22 cellular contexts compared by ENCODE assay signal in genomic region chr7:127914693-127915092, GRCh38.
DNase-seq lines count a peak whose midpoint lies in the region; ATAC-seq, FAIRE-seq and TF ChIP-seq lines count a peak whose summit lies in the region.
"Had no signal": no experiment of that assay in that cellular context is flagged by ENCODE, and none has a peak within 500 bp of the region (broad histone marks: within the 10 kb centered on the region; RNA-seq: fewer than 3 reads in every experiment).

No MANE protein-coding gene starts in this region.

- TF ChIP-seq RAD21 in A549 (conservative IDR thresholded peaks at IDR 0.05 in 1 of 2, IDR thresholded peaks at IDR 0.05 in 1 of 2) (no peak), K562 (CRISPR knock-in tag; conservative IDR thresholded peaks at IDR 0.05 in 1 of 2, IDR thresholded peaks at IDR 0.05 in 1 of 2) (no peak)

- no peak for ATAC-seq in A549
- ATAC-seq in K562, result no peak
- no peak for ATAC-seq in activated T-cell treated with anti-CD3 and anti-CD28 coated beads, Interleukin-2, amount 50 U/mL, for 72 hours (replicated peaks in 1 of 2)
- ATAC-seq: CD8-positive, alpha-beta T cell had no signal

- H3K4me3 ChIP-seq in A549 (no peak overlapping the region), Karpas-422 (ENCODE audit: low read length) (no peak overlapping the region), K562 (no peak overlapping the region), uterus (no peak overlapping the region)
- H3K4me3 ChIP-seq: BLaER1 treated with 17β-estradiol and CSF1 and Interleukin-3, amounts not matched to agents 10 nM and 100 nM had no signal

- CTCF ChIA-PET in A549 (lab: Yijun Ruan, JAX), result no interaction called here
- CTCF ChIA-PET in K562 (lab: Yijun Ruan, JAX; ENCODE audit: low intra/inter-chr PET ratio), result no interaction called here

- H3K4me2 ChIP-seq in A549, result no peak overlapping the region
- H3K4me2 ChIP-seq in Karpas-422 (ENCODE audit: low read depth, low read length, poor library complexity, severe bottlenecking), result no peak overlapping the region
- no peak overlapping the region for H3K4me2 ChIP-seq in K562 (ENCODE audit: insufficient read depth, low read length)

- H4K20me1 ChIP-seq in Karpas-422 (ENCODE audit: insufficient read depth, low read depth, low read length), result no peaks in the 10 kb centered on the region
- peaks cover 4% of the 10 kb centered on the region; the same call in 1 of the 2 replicates for H4K20me1 ChIP-seq in K562 (replicated peaks; ENCODE audit: control insufficient read depth, insufficient read depth, low read length)

- H3K9me1 ChIP-seq in K562 (ENCODE audit: control insufficient read depth, insufficient read depth, low read length), result no peaks in the 10 kb centered on the region

- no peaks in the 10 kb centered on the region for H3K9me3 ChIP-seq in A549
- H3K9me3 ChIP-seq in Karpas-422 (ENCODE audit: low read length), result no peaks in the 10 kb centered on the region
- no peaks in the 10 kb centered on the region for H3K9me3 ChIP-seq in K562 (replicated peaks; ENCODE audit: control insufficient read depth, insufficient read depth, low read depth, low read length)
- H3K9me3 ChIP-seq in uterus, result no peaks in the 10 kb centered on the region
- H3K9me3 ChIP-seq: BLaER1 treated with 17β-estradiol and CSF1 and Interleukin-3, amounts not matched to agents 10 nM and 100 nM; Caco-2 had no signal

- H3K4me1 Mint-ChIP-seq in activated T-cell treated with anti-CD3 and anti-CD28 coated beads, Interleukin-2, amount 50 U/mL, for 72 hours (ENCODE audit: low read depth), result no peaks in the 10 kb centered on the region

- H2AFZ ChIP-seq in Karpas-422 (ENCODE audit: low read length) (no peak overlapping the region), K562 (ENCODE audit: low read depth, low read length) (no peak overlapping the region)

- no peak overlapping the region for H3K27ac ChIP-seq in A549
- peak overlapping the region; percentile 83; the same call in 1 of the 2 replicates for H3K27ac ChIP-seq in Karpas-422 (ENCODE audit: low read length)
- H3K27ac ChIP-seq in K562 (ENCODE audit: extremely low read depth, low read depth, low read length), result no peak overlapping the region
- no peak overlapping the region for H3K27ac ChIP-seq in uterus
- H3K27ac ChIP-seq: BLaER1 treated with 17β-estradiol and CSF1 and Interleukin-3, amounts not matched to agents 10 nM and 100 nM; C4-2B had no signal

- H3K9me3 Mint-ChIP-seq in activated T-cell treated with anti-CD3 and anti-CD28 coated beads, Interleukin-2, amount 50 U/mL, for 72 hours, result no peaks in the 10 kb centered on the region
- H3K9me3 Mint-ChIP-seq: CD4-positive, alpha-beta T cell; CD8-positive, alpha-beta T cell had no signal

- H3K4me1 ChIP-seq in A549 (no peaks in the 10 kb centered on the region), Karpas-422 (ENCODE audit: low read length) (peaks cover 83% of the 10 kb centered on the region), K562 (replicated peaks in 1 of 2; ENCODE audit: control insufficient read depth in 2 of 2, insufficient read depth in 2 of 2, low read length in 2 of 2) (no peaks in the 10 kb centered on the region; a peak in 2 of 5 replicates), uterus (no peaks in the 10 kb centered on the region)

- H3K36me3 ChIP-seq in Karpas-422 (ENCODE audit: insufficient read depth, low read length) (peaks cover 4% of the 10 kb centered on the region; the same call in 1 of the 2 replicates), K562 (ENCODE audit: control insufficient read depth, insufficient read depth, low read length) (peaks cover 36% of the 10 kb centered on the region), uterus (no peaks in the 10 kb centered on the region)

- H3K27me3 Mint-ChIP-seq in activated T-cell treated with anti-CD3 and anti-CD28 coated beads, Interleukin-2, amount 50 U/mL, for 72 hours (ENCODE audit: low read depth), result no peaks in the 10 kb centered on the region
- H3K27me3 Mint-ChIP-seq: B cell; CD4-positive, alpha-beta T cell had no signal

- DNase-seq in A549 (ENCODE audit: low read depth in 1 of 2, low spot score in 1 of 2) (no peak), GM12891 (ENCODE audit: insufficient read length, low spot score) (no peak), Karpas-422 (no peak), K562 (ENCODE audit: extremely low read depth in 1 of 4, low spot score in 3 of 4) (no peak), uterus (no peak), head of caudate nucleus (no peak), NCI-H146 (lab: John Stamatoyannopoulos, UW) (no peak)
- DNase-seq in activated T-cell treated with anti-CD3 and anti-CD28 coated beads, Interleukin-2, amount 50 U/mL, for 72 hours, result no peak
- DNase-seq: 8988T; AML-193; Caco-2; Calu3; CD4-positive, alpha-beta T cell; CD8-positive, alpha-beta T cell; DMS79 treated with DMSO at 0.1 percent for 48 hours; GF-D8 had no signal

- intact Hi-C loops in K562 (cut with micrococcal nuclease) (no loop called here), uterus (cut with DNase I; ENCODE audit: low total_unique reads) (no loop called here), head of caudate nucleus (cut with DNase I) (no loop called here)

- H3K79me2 ChIP-seq in Karpas-422 (ENCODE audit: low read length) (peaks cover 88% of the 10 kb centered on the region), K562 (ENCODE audit: control insufficient read depth, insufficient read depth, low read length) (peaks cover 19% of the 10 kb centered on the region; the same call in 2 of the 3 replicates)

- POLR2A ChIA-PET in A549 (lab: Yijun Ruan, JAX) (no interaction called here), K562 (lab: Yijun Ruan, JAX) (interaction anchor here (0.6 to 0.9 kb wide), 2 partner anchors 10 to 19 kb away, joined by 3 to 4 read pairs; no protein-coding TSS in a partner anchor)

- H3K9ac ChIP-seq in Karpas-422 (ENCODE audit: low read length) (no peak overlapping the region), K562 (ENCODE audit: insufficient read depth in 1 of 2, low read depth in 2 of 2, low read length in 2 of 2) (no peak overlapping the region)
- H3K9ac ChIP-seq: BLaER1 treated with 17β-estradiol and CSF1 and Interleukin-3, amounts not matched to agents 10 nM and 100 nM had no signal

- H3K36me3 Mint-ChIP-seq in activated T-cell treated with anti-CD3 and anti-CD28 coated beads, Interleukin-2, amount 50 U/mL, for 72 hours (ENCODE audit: insufficient read depth in 2 of 2), result no peaks in the 10 kb centered on the region

- no peak for TF ChIP-seq EP300 in A549 (IDR thresholded peaks at IDR 0.05)
- no peak for TF ChIP-seq EP300 in K562 (IDR thresholded peaks at IDR 0.05; ENCODE audit: low read length)

- 96% methylated on average over 6 of the region's 6 CpGs for WGBS in A549 (ENCODE audit: missing lambda C conversion rate)
- 87% methylated on average over 6 of the region's 6 CpGs for WGBS in K562 (ENCODE audit: insufficient coverage, low coverage, missing lambda C conversion rate)

- no peaks in the 10 kb centered on the region for H3K9me2 ChIP-seq in Karpas-422 (replicated peaks; ENCODE audit: insufficient read depth, low read length)

- BruUV-seq in K562 (replicated peaks; lab: Mats Ljungman, UMichigan), result no TSS peak

- no peak for TF ChIP-seq CTCF in A549 (IDR thresholded peaks at IDR 0.05)
- no peak for TF ChIP-seq CTCF in K562 (IDR thresholded peaks at IDR 0.05 in 2 of 3, conservative IDR thresholded peaks at IDR 0.05 in 1 of 3; ENCODE audit: insufficient read depth in 2 of 3, low read depth in 1 of 3, low read length in 3 of 3)
- TF ChIP-seq CTCF in uterus (IDR thresholded peaks at IDR 0.05), result no peak

- FAIRE-seq in A549 (lab: Jason Lieb, UNC) (no peak), GM12891 (lab: Jason Lieb, UNC) (peak; percentile 33), K562 (lab: Jason Lieb, UNC) (no peak)
- FAIRE-seq: A204.1, G401.6, GM19239 had no signal

- TF ChIP-seq POLR2A in A549 (IDR thresholded peaks at IDR 0.05; ENCODE audit: low read length), result no peak
- TF ChIP-seq POLR2A in GM12891 (IDR thresholded peaks at IDR 0.05; ENCODE audit: low read depth, low read length), result no peak
- TF ChIP-seq POLR2A in K562 (conservative IDR thresholded peaks at IDR 0.05), result no peak
- no peak for TF ChIP-seq POLR2A in uterus (IDR thresholded peaks at IDR 0.05)

- no peak overlapping the region for H3K4me3 Mint-ChIP-seq in activated T-cell treated with anti-CD3 and anti-CD28 coated beads, Interleukin-2, amount 50 U/mL, for 72 hours
- H3K4me3 Mint-ChIP-seq: B cell; CD4-positive, alpha-beta T cell; CD8-positive, alpha-beta T cell had no signal

- in situ Hi-C loops in K562 (cut with MboI), result no loop called here

- H3K27me3 ChIP-seq in Karpas-422 (ENCODE audit: low read length) (no peaks in the 10 kb centered on the region), K562 (ENCODE audit: control insufficient read depth in 2 of 2, insufficient read depth in 2 of 2, low read length in 2 of 2) (no peaks in the 10 kb centered on the region), uterus (no peaks in the 10 kb centered on the region)
- H3K27me3 ChIP-seq: BLaER1 treated with 17β-estradiol and CSF1 and Interleukin-3, amounts not matched to agents 10 nM and 100 nM had no signal

- no peak overlapping the region for H3K27ac Mint-ChIP-seq in activated T-cell treated with anti-CD3 and anti-CD28 coated beads, Interleukin-2, amount 50 U/mL, for 72 hours
- H3K27ac Mint-ChIP-seq: B cell; CD4-positive, alpha-beta T cell; CD8-positive, alpha-beta T cell had no signal

TF ChIP-seq in A549, 52 proteins besides CTCF, POLR2A, EP300 and RAD21 (continues in another document):
- TF ChIP-seq, protein P1, sequence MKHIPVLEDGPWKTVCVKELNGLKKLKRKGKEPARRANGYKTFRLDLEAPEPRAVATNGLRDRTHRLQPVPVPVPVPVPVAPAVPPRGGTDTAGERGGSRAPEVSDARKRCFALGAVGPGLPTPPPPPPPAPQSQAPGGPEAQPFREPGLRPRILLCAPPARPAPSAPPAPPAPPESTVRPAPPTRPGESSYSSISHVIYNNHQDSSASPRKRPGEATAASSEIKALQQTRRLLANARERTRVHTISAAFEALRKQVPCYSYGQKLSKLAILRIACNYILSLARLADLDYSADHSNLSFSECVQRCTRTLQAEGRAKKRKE (CRISPR knock-in tag; IDR thresholded peaks at IDR 0.05; ENCODE audit: low read depth), result no peak

TF ChIP-seq in GM12891, 5 proteins besides CTCF, POLR2A, EP300 and RAD21:
- TF ChIP-seq TAF1 (IDR thresholded peaks at IDR 0.05; ENCODE audit: low read depth, low read length) (no peak), SPI1 (IDR thresholded peaks at IDR 0.05; ENCODE audit: low read depth, low read length) (no peak), PAX5 (IDR thresholded peaks at IDR 0.05; ENCODE audit: insufficient read depth, low read length, severe bottlenecking) (no peak), POLR2AphosphoS5 (IDR thresholded peaks at IDR 0.05; ENCODE audit: low read depth, low read length) (no peak), POU2F2 (IDR thresholded peaks at IDR 0.05; ENCODE audit: low read depth, low read length) (no peak)

Comparison
In these comparisons a context has a peak if more than half of its experiments do, and no peak if none do; other contexts are left out.
1. Of the 35 proteins assayed by ChIP-seq in both K562 and A549: peak only in K562: CEBPB; only in A549: none; in both: KDM1A; in neither: 33.